Comparison of ENCODE assay signal across 1 cellular context in the genomic region with DNA sequence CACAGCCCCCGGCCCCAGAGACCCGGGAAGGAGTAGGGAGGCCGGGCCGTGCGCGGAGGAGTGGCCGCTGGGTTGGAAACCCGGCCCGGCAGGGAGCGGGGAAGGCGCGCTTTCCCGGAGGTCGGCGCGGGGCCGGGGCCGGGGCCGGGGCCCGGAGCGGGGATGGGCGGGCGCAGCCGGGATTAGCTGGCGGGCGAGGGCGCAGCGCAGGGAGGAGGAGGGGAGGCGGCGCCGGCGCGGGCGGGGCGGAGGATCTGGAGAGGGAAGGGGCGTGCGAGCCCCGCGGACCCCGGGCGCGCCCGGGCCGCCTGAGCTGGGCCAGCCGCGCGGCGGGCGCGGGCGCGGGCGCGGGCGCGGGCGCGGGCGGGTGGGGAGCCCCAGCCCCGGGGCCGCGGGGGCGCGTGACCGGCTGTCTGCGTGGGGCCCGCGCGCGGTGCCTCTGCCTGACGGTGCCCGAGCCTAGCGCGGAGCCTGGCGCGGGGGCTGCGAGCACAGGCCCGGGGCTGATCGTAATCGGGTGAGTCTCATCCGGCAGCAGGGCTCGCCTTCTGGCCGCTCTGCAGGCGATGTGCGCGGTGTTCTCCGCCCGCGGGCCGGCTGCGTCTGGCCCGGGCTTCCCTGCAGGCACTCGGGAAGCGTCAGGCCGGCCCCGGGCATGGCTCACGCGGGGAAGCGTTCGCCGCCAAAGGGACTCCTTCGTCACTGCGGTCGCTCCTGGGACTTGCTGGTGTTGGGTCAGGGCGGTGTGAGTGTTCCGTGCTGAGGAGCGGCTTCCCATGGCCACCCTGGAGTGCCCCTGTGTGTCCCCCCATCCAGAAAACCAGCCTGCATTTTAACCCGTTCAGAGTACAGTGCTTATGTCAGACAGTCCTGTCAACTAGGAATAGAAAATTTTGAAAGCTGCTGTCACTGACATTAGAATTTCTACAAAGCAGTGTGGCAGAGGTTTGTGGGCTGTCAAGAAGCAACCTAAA.
A peak's percentile ranks its signal among the peaks of the same experiment; 100 is the strongest.
TF ChIP-seq lines count a peak whose summit lies in the region.

No MANE protein-coding gene starts in this region.

TF ChIP-seq in GM12878, 131 proteins besides CTCF, POLR2A, EP300 and RAD21:
- TF ChIP-seq, protein P1, sequence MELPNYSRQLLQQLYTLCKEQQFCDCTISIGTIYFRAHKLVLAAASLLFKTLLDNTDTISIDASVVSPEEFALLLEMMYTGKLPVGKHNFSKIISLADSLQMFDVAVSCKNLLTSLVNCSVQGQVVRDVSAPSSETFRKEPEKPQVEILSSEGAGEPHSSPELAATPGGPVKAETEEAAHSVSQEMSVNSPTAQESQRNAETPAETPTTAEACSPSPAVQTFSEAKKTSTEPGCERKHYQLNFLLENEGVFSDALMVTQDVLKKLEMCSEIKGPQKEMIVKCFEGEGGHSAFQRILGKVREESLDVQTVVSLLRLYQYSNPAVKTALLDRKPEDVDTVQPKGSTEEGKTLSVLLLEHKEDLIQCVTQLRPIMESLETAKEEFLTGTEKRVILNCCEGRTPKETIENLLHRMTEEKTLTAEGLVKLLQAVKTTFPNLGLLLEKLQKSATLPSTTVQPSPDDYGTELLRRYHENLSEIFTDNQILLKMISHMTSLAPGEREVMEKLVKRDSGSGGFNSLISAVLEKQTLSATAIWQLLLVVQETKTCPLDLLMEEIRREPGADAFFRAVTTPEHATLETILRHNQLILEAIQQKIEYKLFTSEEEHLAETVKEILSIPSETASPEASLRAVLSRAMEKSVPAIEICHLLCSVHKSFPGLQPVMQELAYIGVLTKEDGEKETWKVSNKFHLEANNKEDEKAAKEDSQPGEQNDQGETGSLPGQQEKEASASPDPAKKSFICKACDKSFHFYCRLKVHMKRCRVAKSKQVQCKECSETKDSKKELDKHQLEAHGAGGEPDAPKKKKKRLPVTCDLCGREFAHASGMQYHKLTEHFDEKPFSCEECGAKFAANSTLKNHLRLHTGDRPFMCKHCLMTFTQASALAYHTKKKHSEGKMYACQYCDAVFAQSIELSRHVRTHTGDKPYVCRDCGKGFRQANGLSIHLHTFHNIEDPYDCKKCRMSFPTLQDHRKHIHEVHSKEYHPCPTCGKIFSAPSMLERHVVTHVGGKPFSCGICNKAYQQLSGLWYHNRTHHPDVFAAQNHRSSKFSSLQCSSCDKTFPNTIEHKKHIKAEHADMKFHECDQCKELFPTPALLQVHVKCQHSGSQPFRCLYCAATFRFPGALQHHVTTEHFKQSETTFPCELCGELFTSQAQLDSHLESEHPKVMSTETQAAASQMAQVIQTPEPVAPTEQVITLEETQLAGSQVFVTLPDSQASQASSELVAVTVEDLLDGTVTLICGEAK (IDR thresholded peaks at IDR 0.05; ENCODE audit: borderline replicate concordance): no peak
- TF ChIP-seq SUZ12 (IDR thresholded peaks at IDR 0.05; ENCODE audit: unreplicated experiment) (peak; percentile 64), JUNB (IDR thresholded peaks at IDR 0.05) (no peak), NRF1 (conservative IDR thresholded peaks at IDR 0.05; ENCODE audit: low read depth, low read length) (no peak), TCF12 (IDR thresholded peaks at IDR 0.05; ENCODE audit: low read depth, low read length) (no peak), BRCA1 (IDR thresholded peaks at IDR 0.05; ENCODE audit: low read depth, low read length) (no peak)
TF ChIP-seq in GM12878: peak in this region for 1.
